8 cellular contexts compared by ENCODE assay signal in the genomic region with DNA sequence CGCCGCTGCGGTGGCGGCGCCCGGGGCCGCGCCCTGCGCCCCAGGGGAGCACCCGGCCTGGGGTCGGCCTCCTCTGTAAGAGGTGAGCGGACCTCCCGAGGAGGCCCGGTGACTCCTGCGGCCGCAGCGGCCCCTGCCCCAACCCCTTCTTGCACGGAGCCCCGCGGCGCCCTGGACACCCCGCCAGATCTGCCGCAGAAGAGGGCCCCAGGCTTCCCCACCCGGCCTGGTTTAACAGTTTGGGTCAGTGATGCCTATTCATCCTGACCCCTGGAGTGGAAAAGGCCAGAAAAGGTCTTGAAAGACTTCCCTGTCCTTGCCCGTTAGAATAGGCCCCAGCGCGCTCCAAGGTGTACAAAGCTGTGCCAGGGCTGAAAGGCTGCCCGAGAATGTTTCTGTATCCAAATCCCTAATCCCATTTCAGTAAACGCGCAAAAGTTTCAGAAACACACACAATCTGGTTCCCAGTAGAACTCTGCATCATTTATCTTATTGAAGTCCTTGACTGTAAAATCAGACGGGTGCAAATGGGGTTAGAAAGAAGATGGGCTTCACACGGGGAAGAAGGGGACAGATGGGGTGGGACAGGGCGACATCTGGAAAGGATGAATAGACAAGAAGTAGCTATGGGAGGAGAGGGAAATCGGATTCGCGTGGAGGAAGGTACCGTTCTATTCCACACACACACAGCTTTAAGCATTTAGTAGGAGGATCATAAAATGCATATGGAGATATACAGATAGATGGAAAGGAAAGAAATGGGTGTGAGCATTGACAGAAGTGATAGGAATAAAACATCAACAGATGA. TPM values are rescaled to one million over a fixed set of nuclear protein-coding genes. Genes with fewer than 3 reads are reported as not detected.
DNase-seq lines count a peak whose midpoint lies in the region; ATAC-seq, FAIRE-seq and TF ChIP-seq lines count a peak whose summit lies in the region.

No MANE protein-coding gene starts in this region.

- H3K9ac ChIP-seq in neuronal stem cell (ENCODE audit: low read depth, low read length, poor library complexity) = peak overlapping the region; percentile 81

- H2BK15ac ChIP-seq in neuronal stem cell (ENCODE audit: low read length) = peak overlapping the region; percentile 85

- POLR2A ChIA-PET in AG04450 (lab: Yijun Ruan, JAX) = interaction anchor here (0.6 to 3.0 kb wide), 15 partner anchors 17 to 526 kb away, joined by 3 to 199 read pairs (median 3); a partner anchor contains a TSS

- H3K14ac ChIP-seq in neuronal stem cell (ENCODE audit: low read length) = peak overlapping the region; percentile 82

- peak overlapping the region; percentile 93 for H3K4me2 ChIP-seq in neuronal stem cell (ENCODE audit: insufficient read depth, low read length, poor library complexity, severe bottlenecking)

- peaks cover 3% of the 10 kb centered on the region for H3K79me1 ChIP-seq in neuronal stem cell (ENCODE audit: low read depth, low read length)

- WGBS in neuronal stem cell (ENCODE audit: extremely low coverage in 2 of 2, insufficient read length in 2 of 2, insufficient replicate concordance in 1 of 2), 2 donors = no CpG with 5 or more reads among the region's 37 CpGs

- peaks cover 10 to 36% of the 10 kb centered on the region in 2 donors for H3K4me1 ChIP-seq in neuronal stem cell (ENCODE audit: control insufficient read depth in 2 of 2, insufficient read depth in 1 of 2, low read depth in 1 of 2, low read length in 2 of 2)

- H3K36me3 ChIP-seq in WERI-Rb-1 (no peaks in the 10 kb centered on the region; the same call in 1 of the 2 replicates), neuronal stem cell (replicated peaks in 1 of 2; ENCODE audit: control insufficient read depth in 2 of 2, insufficient read depth in 2 of 2, low read length in 2 of 2) (no peaks in the 10 kb centered on the region)

- DNase-seq in AG04450 (ENCODE audit: low read depth, low spot score) (no peak), H54 (ENCODE audit: insufficient read length, low spot score) (peak; percentile 15), WERI-Rb-1 (peak; percentile 34), fibroblast of gingiva (ENCODE audit: low read depth) (peak; percentile 6), neuronal stem cell (ENCODE audit: low spot score) (peak; percentile 57), left lobe of liver (ENCODE audit: low spot score) (no peak), NCI-H510A (lab: John Stamatoyannopoulos, UW) (no peak), germinal center (ENCODE audit: low spot score) (no peak)

- ATAC-seq in left lobe of liver = no peak

- H2AK5ac ChIP-seq in neuronal stem cell (ENCODE audit: low read depth, low read length) = peak overlapping the region; percentile 63

- H3K4me3 ChIP-seq in AG04450 (ENCODE audit: low read depth, low read length) (peak overlapping the region; percentile 55), WERI-Rb-1 (ENCODE audit: low read depth, low read length) (peak overlapping the region; percentile 60), neuronal stem cell (ENCODE audit: low read length in 2 of 2) (peak overlapping the region; percentile 53 to 76)

- peak overlapping the region; percentile 99 for H3K18ac ChIP-seq in neuronal stem cell (ENCODE audit: low read length)

- no peak overlapping the region for H4K8ac ChIP-seq in neuronal stem cell (ENCODE audit: low read depth, low read length)

- H3K27ac ChIP-seq in AG04450 (ENCODE audit: low read depth, low read length) = peak overlapping the region; percentile 93
- H3K27ac ChIP-seq in WERI-Rb-1 = peak overlapping the region; percentile 99
- H3K27ac ChIP-seq in neuronal stem cell (replicated peaks; ENCODE audit: low read length) = peak overlapping the region; percentile 93

- H2AFZ ChIP-seq in neuronal stem cell (ENCODE audit: low read length) = peak overlapping the region; percentile 93

- H2BK5ac ChIP-seq in neuronal stem cell (ENCODE audit: low read length) = peak overlapping the region; percentile 98

- FAIRE-seq in H54 (lab: Jason Lieb, UNC) = no peak

- TF ChIP-seq CTCF in AG04450 (IDR thresholded peaks at IDR 0.05; ENCODE audit: low read depth, low read length) = no peak
- no peak for TF ChIP-seq CTCF in WERI-Rb-1 (IDR thresholded peaks at IDR 0.05; ENCODE audit: low read depth, low read length)

- H2BK12ac ChIP-seq in neuronal stem cell (ENCODE audit: low read length) = peak overlapping the region; percentile 58

- H3K4ac ChIP-seq in neuronal stem cell (ENCODE audit: low read length) = peak overlapping the region; percentile 93

- H3K27me3 ChIP-seq in AG04450 (ENCODE audit: control insufficient read depth, insufficient read depth, low read length) (no peaks in the 10 kb centered on the region), WERI-Rb-1 (ENCODE audit: insufficient read depth, low read depth, severe bottlenecking) (no peaks in the 10 kb centered on the region), neuronal stem cell (ENCODE audit: control insufficient read depth in 3 of 3, insufficient read depth in 3 of 3, low read depth in 1 of 3, low read length in 3 of 3) (no peaks in the 10 kb centered on the region)

- H3K23ac ChIP-seq in neuronal stem cell (ENCODE audit: low read depth, low read length, poor library complexity) = no peak overlapping the region

- peak overlapping the region; percentile 85 for H4K91ac ChIP-seq in neuronal stem cell (ENCODE audit: low read depth, low read length, poor library complexity)

- no peak for TF ChIP-seq POLR2A in H54 (IDR thresholded peaks at IDR 0.05; ENCODE audit: low read depth, low read length)

- no peaks in the 10 kb centered on the region for H3K9me3 ChIP-seq in AG04450 (ENCODE audit: control insufficient read depth, insufficient read depth, low read length)
- H3K9me3 ChIP-seq in WERI-Rb-1 (ENCODE audit: severe bottlenecking) = no peaks in the 10 kb centered on the region
- H3K9me3 ChIP-seq in neuronal stem cell (replicated peaks in 1 of 2; ENCODE audit: control insufficient read depth in 2 of 2, insufficient read depth in 1 of 2, low read depth in 1 of 2, low read length in 2 of 2) = no peaks in the 10 kb centered on the region

- CTCF ChIA-PET in AG04450 (lab: Charles Lee) = interaction anchor here (1.0 to 2.3 kb wide), 4 partner anchors 35 to 416 kb away, joined by 3 to 7 read pairs (median 5); no protein-coding TSS in a partner anchor

- peak overlapping the region; percentile 100 for H2BK120ac ChIP-seq in neuronal stem cell (ENCODE audit: low read depth, low read length)

RNA-seq across cellular contexts. Expression of a gene that starts 1.1 kb away (rescaled TPM):
- 70.4 and 74.3 TPM in 2 replicates for polyA plus RNA-seq in AG04450 (2011; rRNA removed)
- polyA minus RNA-seq in AG04450 (2011; rRNA and poly(A)+ RNA removed) = 70.0 and 76.1 TPM in 2 replicates
- polyA plus RNA-seq in neuronal stem cell (2013, experiment 1 of 2) = 130 TPM
- 125 TPM for polyA plus RNA-seq in neuronal stem cell (2013, experiment 2 of 2)
- total RNA-seq in left lobe of liver = 3.8 TPM

Comparison
In these comparisons a context has a peak if more than half of its experiments do, and no peak if none do; other contexts are left out.
1. DNase-seq: peak in H54 (single experiment), WERI-Rb-1 (single experiment), fibroblast of gingiva (single experiment) and neuronal stem cell (single experiment); none in AG04450 (single experiment), left lobe of liver (single experiment), NCI-H510A (single experiment) and germinal center (single experiment).
2. Peak in every context shown above with its lines, with median percentiles within 50 percentile points of each other: H3K27ac ChIP-seq and H3K4me3 ChIP-seq.